Comparison of ENCODE assay signal across 8 cellular contexts in the genomic region with DNA sequence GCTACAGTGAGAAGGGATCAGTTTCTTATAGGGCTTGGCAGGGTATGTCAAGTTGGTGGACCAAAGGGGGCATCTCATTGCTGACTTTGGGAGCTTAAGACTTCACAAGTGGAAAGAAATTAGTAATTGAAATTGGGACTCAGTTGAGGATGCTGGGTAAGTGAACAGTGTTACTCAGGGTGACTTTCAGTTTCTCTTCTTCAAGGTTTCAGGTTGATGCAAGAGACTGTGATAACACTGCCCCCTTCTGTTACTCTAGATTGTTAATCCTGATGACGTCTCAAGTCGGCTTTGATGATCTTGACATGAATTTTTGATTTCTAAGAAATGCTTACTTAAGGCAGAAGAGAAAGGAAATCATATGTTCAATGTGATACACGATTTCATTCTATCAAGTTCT. TPM values are rescaled to one million over a fixed set of nuclear protein-coding genes. Genes with fewer than 3 reads are reported as not detected.
DNase-seq lines count a peak whose midpoint lies in the region; ATAC-seq, FAIRE-seq and TF ChIP-seq lines count a peak whose summit lies in the region.

No MANE protein-coding gene starts in this region.

- peaks cover 23% of the 10 kb centered on the region for H3K4me1 ChIP-seq in RWPE2 (ENCODE audit: insufficient read depth, poor library complexity, severe bottlenecking)
- peaks cover 13% of the 10 kb centered on the region for H3K4me1 ChIP-seq in endocrine pancreas (ENCODE audit: control insufficient read depth, insufficient read depth, low read length)

- H3K36me3 ChIP-seq in RWPE2 (ENCODE audit: low read depth) (no peaks in the 10 kb centered on the region), endocrine pancreas (ENCODE audit: control insufficient read depth, insufficient read depth, low read length) (no peaks in the 10 kb centered on the region)

- TF ChIP-seq CTCF in RWPE2 (IDR thresholded peaks at IDR 0.05; ENCODE audit: poor library complexity, severe bottlenecking) (peak; percentile 68), natural killer cell (IDR thresholded peaks at IDR 0.05) (peak; percentile 59)

- H3K9me3 ChIP-seq in RWPE2 (ENCODE audit: severe bottlenecking) (no peaks in the 10 kb centered on the region), endocrine pancreas (ENCODE audit: control insufficient read depth, low read length) (no peaks in the 10 kb centered on the region)

- intact Hi-C loops in natural killer cell (cut with micrococcal nuclease), result loop anchor here (1.0 to 10.0 kb wide), 2 partner anchors 22 to 367 kb away; a partner anchor contains a TSS

- H3K4me3 ChIP-seq in RWPE2 (ENCODE audit: severe bottlenecking), result no peak overlapping the region
- peak overlapping the region; percentile 74 for H3K4me3 ChIP-seq in endocrine pancreas (ENCODE audit: control insufficient read depth, insufficient read depth, low read length)

- H3K4me3 Mint-ChIP-seq in natural killer cell, result no peak overlapping the region

- peaks cover 13 to 14% of the 10 kb centered on the region in 2 donors for H3K27me3 Mint-ChIP-seq in natural killer cell (ENCODE audit: low read depth in 2 of 2)

- FAIRE-seq in frontal cortex (lab: Jason Lieb, UNC), result no peak

- no peak overlapping the region for H3K27ac Mint-ChIP-seq in natural killer cell

- peaks cover 30 to 37% of the 10 kb centered on the region in 2 donors for H3K4me1 Mint-ChIP-seq in natural killer cell

- H3K27me3 ChIP-seq in RWPE2 (ENCODE audit: insufficient read depth, poor library complexity, severe bottlenecking) (no peaks in the 10 kb centered on the region), endocrine pancreas (ENCODE audit: control insufficient read depth, insufficient read depth, low read length) (no peaks in the 10 kb centered on the region)

- no peak overlapping the region for H3K9ac ChIP-seq in endocrine pancreas (ENCODE audit: control insufficient read depth, insufficient read depth, low read length)

- no peaks in the 10 kb centered on the region for H3K36me3 Mint-ChIP-seq in natural killer cell

- no peaks in the 10 kb centered on the region for H3K9me3 Mint-ChIP-seq in natural killer cell

- ATAC-seq in GM19455 (IDR thresholded peaks at IDR 0.05; ENCODE audit: unreplicated experiment) (peak; percentile 86), HG03439 (IDR thresholded peaks at IDR 0.05; ENCODE audit: unreplicated experiment) (peak; percentile 92), RWPE2 (ENCODE audit: low read depth) (peak; percentile 26; the same call in 1 of the 3 replicates), natural killer cell (peak; percentile 72 to 89 (median 75))

- DNase-seq in activated CD4-positive, CD25-positive, alpha-beta regulatory T cell treated with anti-CD3 and anti-CD28 coated beads, Interleukin-2, amount 50 U/mL, for 16 hours (ENCODE audit: low read depth, low spot score), result peak; percentile 33
- DNase-seq in activated CD4-positive, CD25-positive, alpha-beta regulatory T cell treated with anti-CD3 and anti-CD28 coated beads, Interleukin-2, amount 50 U/mL, for 72 hours, result no peak
- DNase-seq in RWPE2 (ENCODE audit: low spot score), result no peak
- DNase-seq in natural killer cell, result no peak
- no peak for DNase-seq in frontal cortex (ENCODE audit: low spot score in 2 of 2)

- no peak overlapping the region for H3K27ac ChIP-seq in RWPE2 (ENCODE audit: poor library complexity, severe bottlenecking)

RNA-seq across cellular contexts. Expression of a gene that starts 21.3 kb away (rescaled TPM):
- total RNA-seq in natural killer cell (under 1 TPM in 1 of 3 donors, not detected in 2; 0.16 TPM), frontal cortex (17.5 TPM)

RNA-seq across cellular contexts. Expression of a gene that starts 21.5 kb away (rescaled TPM):
- 10 to 100 TPM; 19.8 to 26.0 (median 24.6) TPM for total RNA-seq in natural killer cell
- 78.3 TPM for total RNA-seq in frontal cortex

Comparison
In these comparisons a context has a peak if more than half of its experiments do, and no peak if none do; other contexts are left out.
1. ATAC-seq: peak in every context shown above with its lines; median percentile 92 in HG03439; 86 in GM19455; 75 in natural killer cell; 26 in RWPE2.
2. RNA of a gene that starts 21.3 kb away (total RNA-seq): 17.5 TPM in frontal cortex (single experiment); 0.16 TPM in natural killer cell; every median in the first group is over 10 times any median in the second.